ENCODE assay signal across 17 cellular contexts in genomic region chrX:42485621-42486020, GRCh38.
DNase-seq lines count a peak whose midpoint lies in the region; FAIRE-seq and TF ChIP-seq lines count a peak whose summit lies in the region.
"Had no signal": no experiment of that assay in that cellular context is flagged by ENCODE, and none has a peak within 500 bp of the region (broad histone marks: within the 10 kb centered on the region; RNA-seq: fewer than 3 reads in every experiment).

No MANE protein-coding gene starts in this region.

- H4K20me1 ChIP-seq in astrocyte (ENCODE audit: insufficient read depth, low read length): no peaks in the 10 kb centered on the region
- H4K20me1 ChIP-seq: BLaER1 treated with 17β-estradiol and CSF1 and Interleukin-3, amounts not matched to agents 10 nM and 100 nM had no signal

- no TSS peak for BruUV-seq in Calu3 (replicated peaks; lab: Mats Ljungman, UMichigan)

- no peak overlapping the region for H3K9ac ChIP-seq in astrocyte (ENCODE audit: low read length)
- H3K9ac ChIP-seq: BLaER1 treated with 17β-estradiol and CSF1 and Interleukin-3, amounts not matched to agents 10 nM and 100 nM had no signal

- no peaks in the 10 kb centered on the region for H3K4me1 Mint-ChIP-seq in Calu3 (ENCODE audit: low read depth, unreplicated experiment)
- no peaks in the 10 kb centered on the region for H3K4me1 Mint-ChIP-seq in astrocyte (ENCODE audit: low read depth, unreplicated experiment)
- H3K4me1 Mint-ChIP-seq: T-cell had no signal

- no peak overlapping the region for H3K4me3 Mint-ChIP-seq in Calu3 (ENCODE audit: low read depth, unreplicated experiment)
- no peak overlapping the region for H3K4me3 Mint-ChIP-seq in astrocyte (ENCODE audit: unreplicated experiment)
- H3K4me3 Mint-ChIP-seq: T-cell had no signal

- H3K9me3 Mint-ChIP-seq in Calu3 (ENCODE audit: low read depth, unreplicated experiment) (peaks cover 3% of the 10 kb centered on the region), astrocyte (ENCODE audit: unreplicated experiment) (peaks cover 4% of the 10 kb centered on the region)
- H3K9me3 Mint-ChIP-seq: T-cell had no signal

- H3K4me3 ChIP-seq in astrocyte (ENCODE audit: insufficient read depth, low read depth, low read length): no peak overlapping the region
- H3K4me3 ChIP-seq: BLaER1 treated with 17β-estradiol and CSF1 and Interleukin-3, amounts not matched to agents 10 nM and 100 nM; GM12878; K562 had no signal

- H3K36me3 ChIP-seq in astrocyte (ENCODE audit: insufficient read depth, low read length): no peaks in the 10 kb centered on the region
- H3K36me3 ChIP-seq: BLaER1 treated with 17β-estradiol and CSF1 and Interleukin-3, amounts not matched to agents 10 nM and 100 nM had no signal

- no peak overlapping the region for H3K27ac ChIP-seq in astrocyte (ENCODE audit: low read depth, low read length)
- H3K27ac ChIP-seq: BLaER1 treated with 17β-estradiol and CSF1 and Interleukin-3, amounts not matched to agents 10 nM and 100 nM had no signal

- H3K79me2 ChIP-seq in astrocyte (ENCODE audit: insufficient read depth, low read length): no peaks in the 10 kb centered on the region

- H3K27me3 ChIP-seq in astrocyte (ENCODE audit: insufficient read depth, low read length): no peaks in the 10 kb centered on the region

- H3K4me2 ChIP-seq in astrocyte (ENCODE audit: low read length): no peak overlapping the region
- H3K4me2 ChIP-seq: BLaER1 treated with 17β-estradiol and CSF1 and Interleukin-3, amounts not matched to agents 10 nM and 100 nM had no signal

- no peaks in the 10 kb centered on the region for H3K36me3 Mint-ChIP-seq in Calu3 (ENCODE audit: insufficient read depth, unreplicated experiment)
- H3K36me3 Mint-ChIP-seq in astrocyte (ENCODE audit: low read depth, unreplicated experiment): no peaks in the 10 kb centered on the region
- H3K36me3 Mint-ChIP-seq: T-cell had no signal

- peaks cover 15% of the 10 kb centered on the region for H3K27me3 Mint-ChIP-seq in Calu3 (ENCODE audit: unreplicated experiment)
- no peaks in the 10 kb centered on the region for H3K27me3 Mint-ChIP-seq in astrocyte (ENCODE audit: low read depth, unreplicated experiment)

- H3K4me1 ChIP-seq in astrocyte (ENCODE audit: insufficient read depth, low read length): no peaks in the 10 kb centered on the region
- H3K4me1 ChIP-seq: BLaER1 treated with 17β-estradiol and CSF1 and Interleukin-3, amounts not matched to agents 10 nM and 100 nM had no signal

- DNase-seq in Calu3: peak; percentile 4
- DNase-seq in HK-2 (ENCODE audit: unreplicated experiment): peak; percentile 31
- DNase-seq in astrocyte (ENCODE audit: low read depth): peak; percentile 21
- DNase-seq in kidney tubule cell (ENCODE audit: low spot score): peak; percentile 73
- no peak for DNase-seq in activated gamma-delta T cell (lab: John Stamatoyannopoulos, UW)
- DNase-seq in cerebellum (ENCODE audit: low spot score): no peak
- DNase-seq in cerebellar cortex (ENCODE audit: low spot score): no peak
- no peak for DNase-seq in NCI-H2081 treated with DMSO at 0.1 percent for 48 hours (lab: John Stamatoyannopoulos, UW)
- DNase-seq: HCEC 1CT, NCI-H1105, NCI-H1694 treated with DMSO at 0.1 percent for 48 hours, NCI-H526, T-cell had no signal

- H3K27ac Mint-ChIP-seq in Calu3 (ENCODE audit: unreplicated experiment): no peak overlapping the region
- no peak overlapping the region for H3K27ac Mint-ChIP-seq in astrocyte (ENCODE audit: unreplicated experiment)
- H3K27ac Mint-ChIP-seq: T-cell had no signal

- TF ChIP-seq CTCF in Calu3 (IDR thresholded peaks at IDR 0.05; ENCODE audit: unreplicated experiment): no peak
- no peak for TF ChIP-seq CTCF in astrocyte (IDR thresholded peaks at IDR 0.05; ENCODE audit: insufficient read depth, low read depth, low read length)

- no peaks in the 10 kb centered on the region for H3K9me3 ChIP-seq in astrocyte (ENCODE audit: insufficient read depth, low read depth, low read length)

- intact Hi-C loops in Calu3 (cut with micrococcal nuclease; ENCODE audit: unreplicated experiment): no loop called here

- no peak for FAIRE-seq in astrocyte (lab: Jason Lieb, UNC)
- FAIRE-seq: GM12878, GM18507, K562 had no signal

- no peak overlapping the region for H2AFZ ChIP-seq in astrocyte (ENCODE audit: low read depth, low read length)

- CTCF ChIA-PET in Calu3 (lab: Charles Lee): no interaction called here

Comparison
In these comparisons a context has a peak if more than half of its experiments do, and no peak if none do; other contexts are left out.
1. DNase-seq: peak in Calu3 (single experiment), HK-2 (single experiment), astrocyte (single experiment) and kidney tubule cell (single experiment); none in activated gamma-delta T cell (single experiment), cerebellum (single experiment), cerebellar cortex (single experiment) and NCI-H2081 treated with DMSO at 0.1 percent for 48 hours (single experiment).